9 cellular contexts compared by ENCODE assay signal in the genomic region with DNA sequence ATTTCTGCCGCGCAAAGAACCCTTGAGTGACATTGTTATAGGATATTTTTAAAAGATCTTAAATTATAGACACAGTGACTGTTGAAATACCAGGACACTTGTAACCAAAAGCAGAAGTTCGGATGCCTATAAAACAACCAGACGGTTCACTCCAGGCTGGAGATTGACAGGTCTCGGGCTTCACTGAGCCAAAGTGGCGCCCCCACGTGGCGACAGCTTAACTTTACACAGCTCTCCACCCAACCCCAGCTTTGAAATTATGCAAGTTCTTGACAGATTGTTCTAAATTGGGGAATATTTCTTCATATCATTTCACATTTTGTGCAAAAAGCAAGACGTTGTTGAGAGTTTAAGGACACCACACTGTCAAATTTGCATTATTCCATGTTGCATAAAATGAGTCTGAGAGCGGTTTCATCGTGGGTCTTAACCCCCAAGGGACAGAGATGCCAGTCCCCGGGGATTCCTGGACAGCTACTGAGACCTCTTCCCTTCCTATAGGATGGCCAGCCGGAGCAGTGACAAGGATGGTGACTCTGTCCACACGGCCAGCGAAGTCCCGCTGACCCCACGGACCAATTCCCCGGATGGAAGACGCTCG. TPM values are rescaled to one million over a fixed set of nuclear protein-coding genes. Genes with fewer than 3 reads are reported as not detected.
DNase-seq lines count a peak whose midpoint lies in the region; ATAC-seq, FAIRE-seq and TF ChIP-seq lines count a peak whose summit lies in the region.
"Had no signal": no experiment of that assay in that cellular context is flagged by ENCODE, and none has a peak within 500 bp of the region (broad histone marks: within the 10 kb centered on the region; RNA-seq: fewer than 3 reads in every experiment).

No MANE protein-coding gene starts in this region.

- CTCF ChIA-PET in activated CD4-positive, alpha-beta T cell treated with anti-CD3 and anti-CD28 coated beads, Interleukin-2, amount 10 ng/mL, durations not matched to agents 7 days and 5 days (lab: Charles Lee) = interaction anchor here (0.7 to 2.2 kb wide), 5 partner anchors 18 to 107 kb away, joined by 3 to 16 read pairs (median 4); no protein-coding TSS in a partner anchor

- intact Hi-C loops in pancreas (cut with DNase I) = loop anchor here in 1 of 3 donors (5.0 to 10.0 kb wide), 2 partner anchors 93 to 195 kb away; no protein-coding TSS in a partner anchor

- POLR2A ChIA-PET in activated CD4-positive, alpha-beta T cell treated with anti-CD3 and anti-CD28 coated beads, Interleukin-2, amount 10 ng/mL, durations not matched to agents 7 days and 5 days (lab: Charles Lee) = no interaction called here

- no peak overlapping the region for H3K4me3 Mint-ChIP-seq in activated CD4-positive, alpha-beta T cell treated with anti-CD3 and anti-CD28 coated beads, Interleukin-2, amount 10 ng/mL, durations not matched to agents 7 days and 5 days

- H3K9me3 ChIP-seq in pancreas = no peaks in the 10 kb centered on the region

- no peaks in the 10 kb centered on the region for H3K27me3 ChIP-seq in pancreas
- H3K27me3 ChIP-seq: BLaER1 treated with 17β-estradiol and CSF1 and Interleukin-3, amounts not matched to agents 10 nM and 100 nM had no signal

- H3K27ac ChIP-seq in pancreas = no peak overlapping the region

- WGBS in pancreas, 2 donors = 54 to 58% methylated on average over 20 of the region's 20 CpGs

- H3K27me3 Mint-ChIP-seq in activated CD4-positive, alpha-beta T cell treated with anti-CD3 and anti-CD28 coated beads, Interleukin-2, amount 10 ng/mL, durations not matched to agents 7 days and 5 days = peaks cover 3% of the 10 kb centered on the region

- TF ChIP-seq CTCF in fibroblast of villous mesenchyme (IDR thresholded peaks at IDR 0.05; ENCODE audit: insufficient read depth, low read depth, low read length) (peak; percentile 69), pancreas (IDR thresholded peaks at IDR 0.05) (peak; percentile 54 to 75 (median 64))

- H3K4me3 ChIP-seq in fibroblast of villous mesenchyme (ENCODE audit: low read depth, low read length) = no peak overlapping the region
- H3K4me3 ChIP-seq in pancreas = no peak overlapping the region
- H3K4me3 ChIP-seq: BLaER1 treated with 17β-estradiol and CSF1 and Interleukin-3, amounts not matched to agents 10 nM and 100 nM had no signal

- no peaks in the 10 kb centered on the region for H3K9me3 Mint-ChIP-seq in activated CD4-positive, alpha-beta T cell treated with anti-CD3 and anti-CD28 coated beads, Interleukin-2, amount 10 ng/mL, durations not matched to agents 7 days and 5 days

- peak; percentile 71 to 89 (median 80) for ATAC-seq in pancreas
- ATAC-seq in HG03460 (IDR thresholded peaks at IDR 0.05; ENCODE audit: unreplicated experiment) = no peak
- ATAC-seq in GM18870 (IDR thresholded peaks at IDR 0.05; ENCODE audit: unreplicated experiment) = no peak

- peaks cover 0 to 3% (median 0%) of the 10 kb centered on the region in 3 donors for H3K4me1 ChIP-seq in pancreas

- H3K27ac Mint-ChIP-seq in activated CD4-positive, alpha-beta T cell treated with anti-CD3 and anti-CD28 coated beads, Interleukin-2, amount 10 ng/mL, durations not matched to agents 7 days and 5 days = no peak overlapping the region

- H3K36me3 ChIP-seq in pancreas = no peaks in the 10 kb centered on the region
- H3K36me3 ChIP-seq: BLaER1 treated with 17β-estradiol and CSF1 and Interleukin-3, amounts not matched to agents 10 nM and 100 nM had no signal

- H3K4me1 Mint-ChIP-seq in activated CD4-positive, alpha-beta T cell treated with anti-CD3 and anti-CD28 coated beads, Interleukin-2, amount 10 ng/mL, durations not matched to agents 7 days and 5 days = no peaks in the 10 kb centered on the region

- no peak for FAIRE-seq in pancreas (lab: Jason Lieb, UNC)

- DNase-seq in NCI-H1436 (lab: John Stamatoyannopoulos, UW) = peak; percentile 14
- DNase-seq in NCI-H1436 treated with DMSO at 0.1 percent for 48 hours (lab: John Stamatoyannopoulos, UW) = no peak
- DNase-seq in LoVo (ENCODE audit: low spot score) = peak; percentile 41
- DNase-seq in activated CD4-positive, alpha-beta T cell treated with anti-CD3 and anti-CD28 coated beads, Interleukin-2, amount 10 ng/mL, durations not matched to agents 7 days and 5 days = peak; percentile 23
- peak; percentile 56 for DNase-seq in fibroblast of villous mesenchyme (ENCODE audit: low read depth)
- peak in 5 of 6 donors; percentile 18 to 84 (median 62) for DNase-seq in pancreas

- no peaks in the 10 kb centered on the region for H3K36me3 Mint-ChIP-seq in activated CD4-positive, alpha-beta T cell treated with anti-CD3 and anti-CD28 coated beads, Interleukin-2, amount 10 ng/mL, durations not matched to agents 7 days and 5 days (ENCODE audit: low read depth)

RNA-seq across cellular contexts. Expression of gene SYT17, which starts 11.9 kb away (rescaled TPM):
- not detected for total RNA-seq in activated CD4-positive, alpha-beta T cell treated with anti-CD3 and anti-CD28 coated beads, Interleukin-2, amount 10 ng/mL, durations not matched to agents 7 days and 5 days
- total RNA-seq in fibroblast of villous mesenchyme (under 0.01 TPM in 2 replicates), pancreas (1 to 10 TPM; 2.0 to 5.6 (median 2.7) TPM)
- 10 to 100 TPM in 1 of 2 donors, 1 to 10 TPM in 1; 2.2 to 11.4 TPM for polyA plus RNA-seq in pancreas

Comparison
In these comparisons a context has a peak if more than half of its experiments do, and no peak if none do; other contexts are left out.
1. ATAC-seq: peak in pancreas (4 of 4); none in HG03460 (single experiment) and GM18870 (single experiment).